Comparison of ENCODE assay signal across 21 cellular contexts in the genomic region with DNA sequence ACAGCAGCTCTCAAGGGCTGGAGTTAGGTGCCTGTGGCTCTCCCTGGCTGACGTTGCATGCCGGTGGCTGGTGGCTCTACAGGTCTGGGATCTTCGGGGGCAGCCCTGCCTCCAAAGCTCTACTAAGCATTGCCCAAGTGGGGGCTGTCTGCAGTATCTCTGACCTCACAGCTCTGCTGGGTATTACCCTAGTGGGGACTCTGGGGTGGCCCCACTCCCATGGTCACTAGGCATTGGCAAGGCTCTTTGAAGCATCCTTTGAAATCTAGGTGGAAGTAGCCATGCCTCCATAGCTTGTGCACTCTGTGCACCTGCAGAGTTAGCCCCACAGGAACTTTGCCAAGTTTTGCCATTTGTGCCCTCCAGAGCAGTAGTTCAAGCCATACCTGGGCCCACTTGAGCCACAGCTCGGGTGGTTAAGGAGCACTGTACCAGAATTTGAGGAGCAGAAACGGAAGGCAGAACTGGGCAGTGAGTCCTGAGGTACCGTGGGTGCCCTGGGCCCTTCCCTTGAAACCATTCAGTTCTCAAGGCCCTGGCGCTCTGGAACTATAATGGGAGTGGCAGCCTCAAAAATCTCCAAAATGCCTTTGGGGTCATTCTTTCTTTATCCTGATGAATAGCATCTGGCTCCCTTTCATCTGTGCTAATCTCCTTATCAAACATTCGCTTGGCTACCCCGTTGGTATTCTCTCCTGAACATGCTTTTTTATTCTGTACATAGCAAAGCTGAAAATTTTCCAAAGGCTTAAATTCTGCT. TPM values are rescaled to one million over a fixed set of nuclear protein-coding genes. Genes with fewer than 3 reads are reported as not detected.
"Had no signal": no experiment of that assay in that cellular context is flagged by ENCODE, and none has a peak within 500 bp of the region (broad histone marks: within the 10 kb centered on the region; RNA-seq: fewer than 3 reads in every experiment).

No MANE protein-coding gene starts in this region.

- H3K4me3 Mint-ChIP-seq: memory B cell, mesothelial cell of epicardium, nephron had no signal

- H3K27ac Mint-ChIP-seq: memory B cell, mesothelial cell of epicardium, nephron had no signal

- H3K27ac ChIP-seq: dorsolateral prefrontal cortex, gastrocnemius medialis, heart right ventricle, left lung, lower lobe of right lung, neutrophil, right atrium auricular region, sigmoid colon had no signal

- H3K27me3 ChIP-seq: dorsolateral prefrontal cortex, gastrocnemius medialis, heart right ventricle, left lung, neutrophil, right atrium auricular region, sigmoid colon had no signal

- H3K4me3 ChIP-seq: dorsolateral prefrontal cortex, gastrocnemius medialis, heart right ventricle, left lung, lower lobe of right lung, right atrium auricular region, sigmoid colon had no signal

- H3K36me3 ChIP-seq: gastrocnemius medialis, left lung, lower lobe of right lung, neutrophil, right atrium auricular region, sigmoid colon had no signal

- H3K36me3 Mint-ChIP-seq: mesothelial cell of epicardium had no signal

- DNase-seq: cortex of kidney; dorsolateral prefrontal cortex; effector memory CD4-positive, alpha-beta T cell; gastrocnemius medialis; heart right ventricle; islet precursor cell; left lung; lower lobe of right lung; posterior cingulate gyrus; sigmoid colon; small intestine; stimulated activated CD4-positive, alpha-beta T cell treated with anti-CD3 and anti-CD28 coated beads, Interleukin-12 subunit alpha, Interleukin-12 subunit beta, amount 100 ng/mL, for 4 hours; stimulated activated CD4-positive, alpha-beta T cell treated with anti-CD3 and anti-CD28 coated beads, Interleukin-2, amount 100 ng/mL, for 48 hours; stimulated activated naive CD4-positive, alpha-beta T cell treated with Interleukin-2 at 50 U/mL for 16 hours had no signal

- H3K4me1 Mint-ChIP-seq: memory B cell, mesothelial cell of epicardium, nephron had no signal

- H3K9me3 ChIP-seq: gastrocnemius medialis, left lung, lower lobe of right lung, neutrophil, right atrium auricular region had no signal

- H3K4me1 ChIP-seq: gastrocnemius medialis, left lung, lower lobe of right lung had no signal

RNA-seq across cellular contexts. Expression of a gene that starts 15.4 kb away (rescaled TPM):
- total RNA-seq: fibroblast of villous mesenchyme, mesothelial cell of epicardium, osteoblast had no signal

RNA-seq across cellular contexts. Expression of a gene that starts 27.2 kb away (rescaled TPM):
- total RNA-seq: fibroblast of villous mesenchyme, gastrocnemius medialis, heart right ventricle, mesothelial cell of epicardium, osteoblast, sigmoid colon had no signal

RNA-seq across cellular contexts. Expression of a gene that starts 48.7 kb away (rescaled TPM):
- total RNA-seq: fibroblast of villous mesenchyme, gastrocnemius medialis, heart right ventricle, left lung, mesothelial cell of epicardium, osteoblast, right atrium auricular region, sigmoid colon had no signal

RNA-seq across cellular contexts. Expression of a gene that starts 53.4 kb away (rescaled TPM):
- total RNA-seq: fibroblast of villous mesenchyme, gastrocnemius medialis, heart right ventricle, lower lobe of right lung, osteoblast, right atrium auricular region, sigmoid colon had no signal
